ENCODE assay signal across 1 cellular context in genomic region chr11:45921561-45922424, GRCh38.
TF ChIP-seq lines count a peak whose summit lies in the region.

No MANE protein-coding gene starts in this region.

TF ChIP-seq in HepG2, 621 proteins besides CTCF, POLR2A, EP300 and RAD21 (continued from another document and continues in another):
- TF ChIP-seq ZNF543 (CRISPR knock-in tag; IDR thresholded peaks at IDR 0.05) (no peak; the same call in 1 of the 2 replicates), RXRA (CRISPR knock-in tag; IDR thresholded peaks at IDR 0.05) (peak; percentile 86), ZNF749 (CRISPR knock-in tag; IDR thresholded peaks at IDR 0.05; ENCODE audit: borderline replicate concordance) (no peak), ZNF337 (CRISPR knock-in tag; IDR thresholded peaks at IDR 0.05; ENCODE audit: borderline replicate concordance, low read depth) (no peak), ZNF230 (CRISPR knock-in tag; IDR thresholded peaks at IDR 0.05) (peak; percentile 43; the same call in 1 of the 2 replicates), NONO (IDR thresholded peaks at IDR 0.05) (no peak), NONO (CRISPR knock-in tag; conservative IDR thresholded peaks at IDR 0.05) (0 out of 2 replicates have a peak, but pooled peaks have one; percentile 47), MED13 (CRISPR knock-in tag; IDR thresholded peaks at IDR 0.05) (peak; percentile 49; the same call in 1 of the 2 replicates), IKZF5 (CRISPR knock-in tag; IDR thresholded peaks at IDR 0.05) (peak; percentile 40; the same call in 1 of the 2 replicates), ZBTB7B (CRISPR knock-in tag; IDR thresholded peaks at IDR 0.05) (no peak), MED8 (CRISPR knock-in tag; IDR thresholded peaks at IDR 0.05; ENCODE audit: insufficient replicate concordance) (peak; percentile 39), MYC (CRISPR knock-in tag; IDR thresholded peaks at IDR 0.05; ENCODE audit: borderline replicate concordance) (peak; percentile 69; the same call in 1 of the 2 replicates), CENPX (CRISPR knock-in tag; IDR thresholded peaks at IDR 0.05) (no peak), MAZ (IDR thresholded peaks at IDR 0.05; ENCODE audit: borderline replicate concordance, low read depth, low read length) (no peak), MAZ (CRISPR knock-in tag; IDR thresholded peaks at IDR 0.05; ENCODE audit: low read depth) (peak; percentile 86), ZFY (CRISPR knock-in tag; IDR thresholded peaks at IDR 0.05) (peak; percentile 75; the same call in 1 of the 2 replicates), MAX (IDR thresholded peaks at IDR 0.05) (peak; percentile 75), PAXIP1 (CRISPR knock-in tag; conservative IDR thresholded peaks at IDR 0.05) (peak; percentile 58), ZNF20 (CRISPR knock-in tag; IDR thresholded peaks at IDR 0.05) (peak; percentile 56; the same call in 1 of the 2 replicates), ARID5B (CRISPR knock-in tag; IDR thresholded peaks at IDR 0.05) (peak; percentile 36; the same call in 1 of the 2 replicates), LBX2 (CRISPR knock-in tag; IDR thresholded peaks at IDR 0.05; ENCODE audit: borderline replicate concordance) (0 out of 2 replicates have a peak, but pooled peaks have one; percentile 23), ZNF414 (CRISPR knock-in tag; IDR thresholded peaks at IDR 0.05) (0 out of 2 replicates have a peak, but pooled peaks have one; percentile 14), ZNF333 (CRISPR knock-in tag; IDR thresholded peaks at IDR 0.05; ENCODE audit: borderline replicate concordance) (no peak), UBTF (CRISPR knock-in tag; IDR thresholded peaks at IDR 0.05) (0 out of 2 replicates have a peak, but pooled peaks have one; percentile 56), ZBTB39 (CRISPR knock-in tag; IDR thresholded peaks at IDR 0.05) (no peak), TOE1 (CRISPR knock-in tag; IDR thresholded peaks at IDR 0.05) (no peak), ZNF614 (CRISPR knock-in tag; IDR thresholded peaks at IDR 0.05; ENCODE audit: borderline replicate concordance) (peak; percentile 15; the same call in 1 of the 2 replicates), ZNF761 (CRISPR knock-in tag; conservative IDR thresholded peaks at IDR 0.05) (0 out of 2 replicates have a peak, but pooled peaks have one; percentile 28), NR2F6 (IDR thresholded peaks at IDR 0.05) (no peak), NR2F6 (CRISPR knock-in tag; IDR thresholded peaks at IDR 0.05) (peak; percentile 50; the same call in 1 of the 2 replicates), HOXA5 (CRISPR knock-in tag; IDR thresholded peaks at IDR 0.05) (peak; percentile 30; the same call in 1 of the 2 replicates), ZNF281 (CRISPR knock-in tag; IDR thresholded peaks at IDR 0.05; ENCODE audit: borderline replicate concordance) (peak; percentile 80), NR2C2 (CRISPR knock-in tag; IDR thresholded peaks at IDR 0.05; ENCODE audit: borderline replicate concordance) (0 out of 2 replicates have a peak, but pooled peaks have one; percentile 27), ZNF234 (CRISPR knock-in tag; conservative IDR thresholded peaks at IDR 0.05) (no peak), SALL1 (CRISPR knock-in tag; IDR thresholded peaks at IDR 0.05) (peak; percentile 47), ZNF782 (CRISPR knock-in tag; IDR thresholded peaks at IDR 0.05; ENCODE audit: borderline replicate concordance) (peak; percentile 74; the same call in 1 of the 2 replicates), CHD2 (IDR thresholded peaks at IDR 0.05; ENCODE audit: low read depth, low read length) (0 out of 2 replicates have a peak, but pooled peaks have one; percentile 17), ZNF670 (CRISPR knock-in tag; IDR thresholded peaks at IDR 0.05; ENCODE audit: borderline replicate concordance) (no peak), STAT6 (CRISPR knock-in tag; IDR thresholded peaks at IDR 0.05; ENCODE audit: borderline replicate concordance) (no peak), ZNF556 (CRISPR knock-in tag; IDR thresholded peaks at IDR 0.05; ENCODE audit: borderline replicate concordance) (peak; percentile 62; the same call in 1 of the 2 replicates)
